ENCODE assay signal across 1 cellular context in the genomic region with DNA sequence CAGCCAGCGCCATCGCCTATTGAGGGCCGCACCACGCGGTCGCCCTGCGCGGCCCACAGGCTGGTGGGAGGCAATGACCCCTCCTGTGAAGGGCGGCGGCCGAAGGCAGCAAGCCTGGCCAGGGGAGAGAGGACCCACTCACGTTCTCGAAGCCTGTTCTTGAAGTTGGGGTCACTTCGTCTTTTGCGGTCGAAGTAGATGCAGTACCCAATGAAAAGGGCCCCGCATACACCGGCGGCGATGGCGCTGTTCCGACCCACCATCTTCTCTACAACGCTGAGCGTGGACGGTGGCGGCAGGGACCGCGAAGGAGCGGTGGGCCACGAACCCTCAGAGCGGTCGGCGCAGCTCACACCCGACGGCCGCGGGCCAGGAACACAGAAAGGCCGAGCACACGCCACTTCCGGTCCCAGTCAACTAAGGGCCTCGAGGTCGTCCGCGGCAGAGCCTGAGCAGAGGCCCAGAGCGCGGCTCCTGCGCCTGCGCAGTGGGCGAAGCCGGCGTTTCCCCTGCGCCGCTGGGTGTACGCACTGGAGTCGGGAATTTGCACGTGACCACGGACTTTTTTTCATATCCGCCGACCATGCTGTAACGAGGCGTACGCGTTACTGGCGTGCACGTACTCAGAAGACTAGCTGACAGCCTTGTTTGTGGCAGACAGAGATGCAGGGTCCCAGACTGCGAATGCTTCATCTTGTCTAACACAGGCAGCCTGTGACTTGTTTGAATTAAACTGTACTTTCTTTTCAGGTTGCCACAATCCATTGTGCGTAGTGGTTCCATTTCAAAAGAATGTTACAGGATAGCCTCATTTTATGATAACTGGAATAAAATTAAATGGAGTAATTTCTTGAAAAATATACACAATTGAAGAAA.
TF ChIP-seq lines count a peak whose summit lies in the region.

A gene (minus strand): TSS at position 385 of the 876 bp plus-strand sequence. CDS start 122 bp downstream, at position 263.

TF ChIP-seq in GM12878, 131 proteins besides CTCF, POLR2A, EP300 and RAD21 (continued from another document and continues in another):
- TF ChIP-seq, protein P1, sequence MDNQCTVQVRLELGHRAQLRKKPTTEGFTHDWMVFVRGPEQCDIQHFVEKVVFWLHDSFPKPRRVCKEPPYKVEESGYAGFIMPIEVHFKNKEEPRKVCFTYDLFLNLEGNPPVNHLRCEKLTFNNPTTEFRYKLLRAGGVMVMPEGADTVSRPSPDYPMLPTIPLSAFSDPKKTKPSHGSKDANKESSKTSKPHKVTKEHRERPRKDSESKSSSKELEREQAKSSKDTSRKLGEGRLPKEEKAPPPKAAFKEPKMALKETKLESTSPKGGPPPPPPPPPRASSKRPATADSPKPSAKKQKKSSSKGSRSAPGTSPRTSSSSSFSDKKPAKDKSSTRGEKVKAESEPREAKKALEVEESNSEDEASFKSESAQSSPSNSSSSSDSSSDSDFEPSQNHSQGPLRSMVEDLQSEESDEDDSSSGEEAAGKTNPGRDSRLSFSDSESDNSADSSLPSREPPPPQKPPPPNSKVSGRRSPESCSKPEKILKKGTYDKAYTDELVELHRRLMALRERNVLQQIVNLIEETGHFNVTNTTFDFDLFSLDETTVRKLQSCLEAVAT (IDR thresholded peaks at IDR 0.05), result no peak
- TF ChIP-seq, protein P2, sequence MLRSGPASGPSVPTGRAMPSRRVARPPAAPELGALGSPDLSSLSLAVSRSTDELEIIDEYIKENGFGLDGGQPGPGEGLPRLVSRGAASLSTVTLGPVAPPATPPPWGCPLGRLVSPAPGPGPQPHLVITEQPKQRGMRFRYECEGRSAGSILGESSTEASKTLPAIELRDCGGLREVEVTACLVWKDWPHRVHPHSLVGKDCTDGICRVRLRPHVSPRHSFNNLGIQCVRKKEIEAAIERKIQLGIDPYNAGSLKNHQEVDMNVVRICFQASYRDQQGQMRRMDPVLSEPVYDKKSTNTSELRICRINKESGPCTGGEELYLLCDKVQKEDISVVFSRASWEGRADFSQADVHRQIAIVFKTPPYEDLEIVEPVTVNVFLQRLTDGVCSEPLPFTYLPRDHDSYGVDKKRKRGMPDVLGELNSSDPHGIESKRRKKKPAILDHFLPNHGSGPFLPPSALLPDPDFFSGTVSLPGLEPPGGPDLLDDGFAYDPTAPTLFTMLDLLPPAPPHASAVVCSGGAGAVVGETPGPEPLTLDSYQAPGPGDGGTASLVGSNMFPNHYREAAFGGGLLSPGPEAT (IDR thresholded peaks at IDR 0.05; ENCODE audit: low read depth), result peak; percentile 62; the same call in 1 of the 2 replicates
- TF ChIP-seq HDGF (IDR thresholded peaks at IDR 0.05) (peak; percentile 77; the same call in 1 of the 2 replicates), KDM1A (IDR thresholded peaks at IDR 0.05; ENCODE audit: borderline replicate concordance) (no peak), JUNB (IDR thresholded peaks at IDR 0.05) (no peak), BACH1 (IDR thresholded peaks at IDR 0.05; ENCODE audit: borderline replicate concordance) (peak; percentile 44; the same call in 1 of the 2 replicates), TBL1XR1 (IDR thresholded peaks at IDR 0.05; ENCODE audit: low read depth, low read length) (0 out of 2 replicates have a peak, but pooled peaks have one; percentile 30), BMI1 (IDR thresholded peaks at IDR 0.05; ENCODE audit: borderline replicate concordance) (0 out of 2 replicates have a peak, but pooled peaks have one; percentile 14), SMC3 (IDR thresholded peaks at IDR 0.05; ENCODE audit: borderline replicate concordance, low read length) (no peak), SREBF2 (IDR thresholded peaks at IDR 0.05; ENCODE audit: low read length) (no peak), MEF2A (IDR thresholded peaks at IDR 0.05; ENCODE audit: insufficient read depth, low read depth, low read length) (no peak), CHD1 (IDR thresholded peaks at IDR 0.05; ENCODE audit: low read depth, low read length) (no peak), TCF12 (IDR thresholded peaks at IDR 0.05; ENCODE audit: low read depth, low read length) (0 out of 2 replicates have a peak, but pooled peaks have one; percentile 22), NFYA (IDR thresholded peaks at IDR 0.05; ENCODE audit: borderline replicate concordance, low read depth, low read length) (no peak), ESRRA (IDR thresholded peaks at IDR 0.05; ENCODE audit: low read length) (no peak), TARDBP (IDR thresholded peaks at IDR 0.05; ENCODE audit: borderline replicate concordance) (0 out of 2 replicates have a peak, but pooled peaks have one; percentile 7), ZNF384 (IDR thresholded peaks at IDR 0.05; ENCODE audit: borderline replicate concordance, low read depth, low read length) (peak; percentile 75), RFX5 (IDR thresholded peaks at IDR 0.05; ENCODE audit: low read depth, low read length) (0 out of 2 replicates have a peak, but pooled peaks have one; percentile 20), FOXK2 (IDR thresholded peaks at IDR 0.05) (no peak), FOXM1 (IDR thresholded peaks at IDR 0.05; ENCODE audit: low read depth, low read length) (no peak), NRF1 (conservative IDR thresholded peaks at IDR 0.05; ENCODE audit: low read depth, low read length) (peak; percentile 96), POLR2AphosphoS2 (IDR thresholded peaks at IDR 0.05; ENCODE audit: low read depth, low read length) (peak; percentile 79), YY1 (IDR thresholded peaks at IDR 0.05; ENCODE audit: low read depth, low read length) (peak; percentile 73), NFXL1 (IDR thresholded peaks at IDR 0.05; ENCODE audit: borderline replicate concordance) (no peak), POLR2AphosphoS5 (IDR thresholded peaks at IDR 0.05; ENCODE audit: low read length) (peak; percentile 97), IRF4 (IDR thresholded peaks at IDR 0.05; ENCODE audit: low read depth, low read length) (no peak), BRCA1 (IDR thresholded peaks at IDR 0.05; ENCODE audit: low read depth, low read length) (no peak)
- TF ChIP-seq, protein P3, sequence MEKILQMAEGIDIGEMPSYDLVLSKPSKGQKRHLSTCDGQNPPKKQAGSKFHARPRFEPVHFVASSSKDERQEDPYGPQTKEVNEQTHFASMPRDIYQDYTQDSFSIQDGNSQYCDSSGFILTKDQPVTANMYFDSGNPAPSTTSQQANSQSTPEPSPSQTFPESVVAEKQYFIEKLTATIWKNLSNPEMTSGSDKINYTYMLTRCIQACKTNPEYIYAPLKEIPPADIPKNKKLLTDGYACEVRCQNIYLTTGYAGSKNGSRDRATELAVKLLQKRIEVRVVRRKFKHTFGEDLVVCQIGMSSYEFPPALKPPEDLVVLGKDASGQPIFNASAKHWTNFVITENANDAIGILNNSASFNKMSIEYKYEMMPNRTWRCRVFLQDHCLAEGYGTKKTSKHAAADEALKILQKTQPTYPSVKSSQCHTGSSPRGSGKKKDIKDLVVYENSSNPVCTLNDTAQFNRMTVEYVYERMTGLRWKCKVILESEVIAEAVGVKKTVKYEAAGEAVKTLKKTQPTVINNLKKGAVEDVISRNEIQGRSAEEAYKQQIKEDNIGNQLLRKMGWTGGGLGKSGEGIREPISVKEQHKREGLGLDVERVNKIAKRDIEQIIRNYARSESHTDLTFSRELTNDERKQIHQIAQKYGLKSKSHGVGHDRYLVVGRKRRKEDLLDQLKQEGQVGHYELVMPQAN (conservative IDR thresholded peaks at IDR 0.05), result peak; percentile 82
- TF ChIP-seq, protein P4, sequence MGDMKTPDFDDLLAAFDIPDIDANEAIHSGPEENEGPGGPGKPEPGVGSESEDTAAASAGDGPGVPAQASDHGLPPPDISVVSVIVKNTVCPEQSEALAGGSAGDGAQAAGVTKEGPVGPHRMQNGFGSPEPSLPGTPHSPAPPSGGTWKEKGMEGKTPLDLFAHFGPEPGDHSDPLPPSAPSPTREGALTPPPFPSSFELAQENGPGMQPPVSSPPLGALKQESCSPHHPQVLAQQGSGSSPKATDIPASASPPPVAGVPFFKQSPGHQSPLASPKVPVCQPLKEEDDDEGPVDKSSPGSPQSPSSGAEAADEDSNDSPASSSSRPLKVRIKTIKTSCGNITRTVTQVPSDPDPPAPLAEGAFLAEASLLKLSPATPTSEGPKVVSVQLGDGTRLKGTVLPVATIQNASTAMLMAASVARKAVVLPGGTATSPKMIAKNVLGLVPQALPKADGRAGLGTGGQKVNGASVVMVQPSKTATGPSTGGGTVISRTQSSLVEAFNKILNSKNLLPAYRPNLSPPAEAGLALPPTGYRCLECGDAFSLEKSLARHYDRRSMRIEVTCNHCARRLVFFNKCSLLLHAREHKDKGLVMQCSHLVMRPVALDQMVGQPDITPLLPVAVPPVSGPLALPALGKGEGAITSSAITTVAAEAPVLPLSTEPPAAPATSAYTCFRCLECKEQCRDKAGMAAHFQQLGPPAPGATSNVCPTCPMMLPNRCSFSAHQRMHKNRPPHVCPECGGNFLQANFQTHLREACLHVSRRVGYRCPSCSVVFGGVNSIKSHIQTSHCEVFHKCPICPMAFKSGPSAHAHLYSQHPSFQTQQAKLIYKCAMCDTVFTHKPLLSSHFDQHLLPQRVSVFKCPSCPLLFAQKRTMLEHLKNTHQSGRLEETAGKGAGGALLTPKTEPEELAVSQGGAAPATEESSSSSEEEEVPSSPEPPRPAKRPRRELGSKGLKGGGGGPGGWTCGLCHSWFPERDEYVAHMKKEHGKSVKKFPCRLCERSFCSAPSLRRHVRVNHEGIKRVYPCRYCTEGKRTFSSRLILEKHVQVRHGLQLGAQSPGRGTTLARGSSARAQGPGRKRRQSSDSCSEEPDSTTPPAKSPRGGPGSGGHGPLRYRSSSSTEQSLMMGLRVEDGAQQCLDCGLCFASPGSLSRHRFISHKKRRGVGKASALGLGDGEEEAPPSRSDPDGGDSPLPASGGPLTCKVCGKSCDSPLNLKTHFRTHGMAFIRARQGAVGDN (IDR thresholded peaks at IDR 0.05), result peak; percentile 83
- TF ChIP-seq, protein P5, sequence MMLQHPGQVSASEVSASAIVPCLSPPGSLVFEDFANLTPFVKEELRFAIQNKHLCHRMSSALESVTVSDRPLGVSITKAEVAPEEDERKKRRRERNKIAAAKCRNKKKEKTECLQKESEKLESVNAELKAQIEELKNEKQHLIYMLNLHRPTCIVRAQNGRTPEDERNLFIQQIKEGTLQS (IDR thresholded peaks at IDR 0.05; ENCODE audit: borderline replicate concordance, extremely low read depth, low read depth, low read length), result peak; percentile 50; the same call in 1 of the 2 replicates
- TF ChIP-seq, protein P6, sequence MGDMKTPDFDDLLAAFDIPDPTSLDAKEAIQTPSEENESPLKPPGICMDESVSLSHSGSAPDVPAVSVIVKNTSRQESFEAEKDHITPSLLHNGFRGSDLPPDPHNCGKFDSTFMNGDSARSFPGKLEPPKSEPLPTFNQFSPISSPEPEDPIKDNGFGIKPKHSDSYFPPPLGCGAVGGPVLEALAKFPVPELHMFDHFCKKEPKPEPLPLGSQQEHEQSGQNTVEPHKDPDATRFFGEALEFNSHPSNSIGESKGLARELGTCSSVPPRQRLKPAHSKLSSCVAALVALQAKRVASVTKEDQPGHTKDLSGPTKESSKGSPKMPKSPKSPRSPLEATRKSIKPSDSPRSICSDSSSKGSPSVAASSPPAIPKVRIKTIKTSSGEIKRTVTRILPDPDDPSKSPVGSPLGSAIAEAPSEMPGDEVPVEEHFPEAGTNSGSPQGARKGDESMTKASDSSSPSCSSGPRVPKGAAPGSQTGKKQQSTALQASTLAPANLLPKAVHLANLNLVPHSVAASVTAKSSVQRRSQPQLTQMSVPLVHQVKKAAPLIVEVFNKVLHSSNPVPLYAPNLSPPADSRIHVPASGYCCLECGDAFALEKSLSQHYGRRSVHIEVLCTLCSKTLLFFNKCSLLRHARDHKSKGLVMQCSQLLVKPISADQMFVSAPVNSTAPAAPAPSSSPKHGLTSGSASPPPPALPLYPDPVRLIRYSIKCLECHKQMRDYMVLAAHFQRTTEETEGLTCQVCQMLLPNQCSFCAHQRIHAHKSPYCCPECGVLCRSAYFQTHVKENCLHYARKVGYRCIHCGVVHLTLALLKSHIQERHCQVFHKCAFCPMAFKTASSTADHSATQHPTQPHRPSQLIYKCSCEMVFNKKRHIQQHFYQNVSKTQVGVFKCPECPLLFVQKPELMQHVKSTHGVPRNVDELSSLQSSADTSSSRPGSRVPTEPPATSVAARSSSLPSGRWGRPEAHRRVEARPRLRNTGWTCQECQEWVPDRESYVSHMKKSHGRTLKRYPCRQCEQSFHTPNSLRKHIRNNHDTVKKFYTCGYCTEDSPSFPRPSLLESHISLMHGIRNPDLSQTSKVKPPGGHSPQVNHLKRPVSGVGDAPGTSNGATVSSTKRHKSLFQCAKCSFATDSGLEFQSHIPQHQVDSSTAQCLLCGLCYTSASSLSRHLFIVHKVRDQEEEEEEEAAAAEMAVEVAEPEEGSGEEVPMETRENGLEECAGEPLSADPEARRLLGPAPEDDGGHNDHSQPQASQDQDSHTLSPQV (IDR thresholded peaks at IDR 0.05), result no peak
- TF ChIP-seq, protein P7, sequence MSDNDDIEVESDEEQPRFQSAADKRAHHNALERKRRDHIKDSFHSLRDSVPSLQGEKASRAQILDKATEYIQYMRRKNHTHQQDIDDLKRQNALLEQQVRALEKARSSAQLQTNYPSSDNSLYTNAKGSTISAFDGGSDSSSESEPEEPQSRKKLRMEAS (IDR thresholded peaks at IDR 0.05; ENCODE audit: low read depth, low read length), result peak; percentile 81
- TF ChIP-seq, protein P8, sequence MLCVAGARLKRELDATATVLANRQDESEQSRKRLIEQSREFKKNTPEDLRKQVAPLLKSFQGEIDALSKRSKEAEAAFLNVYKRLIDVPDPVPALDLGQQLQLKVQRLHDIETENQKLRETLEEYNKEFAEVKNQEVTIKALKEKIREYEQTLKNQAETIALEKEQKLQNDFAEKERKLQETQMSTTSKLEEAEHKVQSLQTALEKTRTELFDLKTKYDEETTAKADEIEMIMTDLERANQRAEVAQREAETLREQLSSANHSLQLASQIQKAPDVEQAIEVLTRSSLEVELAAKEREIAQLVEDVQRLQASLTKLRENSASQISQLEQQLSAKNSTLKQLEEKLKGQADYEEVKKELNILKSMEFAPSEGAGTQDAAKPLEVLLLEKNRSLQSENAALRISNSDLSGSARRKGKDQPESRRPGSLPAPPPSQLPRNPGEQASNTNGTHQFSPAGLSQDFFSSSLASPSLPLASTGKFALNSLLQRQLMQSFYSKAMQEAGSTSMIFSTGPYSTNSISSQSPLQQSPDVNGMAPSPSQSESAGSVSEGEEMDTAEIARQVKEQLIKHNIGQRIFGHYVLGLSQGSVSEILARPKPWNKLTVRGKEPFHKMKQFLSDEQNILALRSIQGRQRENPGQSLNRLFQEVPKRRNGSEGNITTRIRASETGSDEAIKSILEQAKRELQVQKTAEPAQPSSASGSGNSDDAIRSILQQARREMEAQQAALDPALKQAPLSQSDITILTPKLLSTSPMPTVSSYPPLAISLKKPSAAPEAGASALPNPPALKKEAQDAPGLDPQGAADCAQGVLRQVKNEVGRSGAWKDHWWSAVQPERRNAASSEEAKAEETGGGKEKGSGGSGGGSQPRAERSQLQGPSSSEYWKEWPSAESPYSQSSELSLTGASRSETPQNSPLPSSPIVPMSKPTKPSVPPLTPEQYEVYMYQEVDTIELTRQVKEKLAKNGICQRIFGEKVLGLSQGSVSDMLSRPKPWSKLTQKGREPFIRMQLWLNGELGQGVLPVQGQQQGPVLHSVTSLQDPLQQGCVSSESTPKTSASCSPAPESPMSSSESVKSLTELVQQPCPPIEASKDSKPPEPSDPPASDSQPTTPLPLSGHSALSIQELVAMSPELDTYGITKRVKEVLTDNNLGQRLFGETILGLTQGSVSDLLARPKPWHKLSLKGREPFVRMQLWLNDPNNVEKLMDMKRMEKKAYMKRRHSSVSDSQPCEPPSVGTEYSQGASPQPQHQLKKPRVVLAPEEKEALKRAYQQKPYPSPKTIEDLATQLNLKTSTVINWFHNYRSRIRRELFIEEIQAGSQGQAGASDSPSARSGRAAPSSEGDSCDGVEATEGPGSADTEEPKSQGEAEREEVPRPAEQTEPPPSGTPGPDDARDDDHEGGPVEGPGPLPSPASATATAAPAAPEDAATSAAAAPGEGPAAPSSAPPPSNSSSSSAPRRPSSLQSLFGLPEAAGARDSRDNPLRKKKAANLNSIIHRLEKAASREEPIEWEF (IDR thresholded peaks at IDR 0.05; ENCODE audit: insufficient replicate concordance, low read depth, low read length), result no peak
